ENCODE assay signal across 1 cellular context in the genomic region with DNA sequence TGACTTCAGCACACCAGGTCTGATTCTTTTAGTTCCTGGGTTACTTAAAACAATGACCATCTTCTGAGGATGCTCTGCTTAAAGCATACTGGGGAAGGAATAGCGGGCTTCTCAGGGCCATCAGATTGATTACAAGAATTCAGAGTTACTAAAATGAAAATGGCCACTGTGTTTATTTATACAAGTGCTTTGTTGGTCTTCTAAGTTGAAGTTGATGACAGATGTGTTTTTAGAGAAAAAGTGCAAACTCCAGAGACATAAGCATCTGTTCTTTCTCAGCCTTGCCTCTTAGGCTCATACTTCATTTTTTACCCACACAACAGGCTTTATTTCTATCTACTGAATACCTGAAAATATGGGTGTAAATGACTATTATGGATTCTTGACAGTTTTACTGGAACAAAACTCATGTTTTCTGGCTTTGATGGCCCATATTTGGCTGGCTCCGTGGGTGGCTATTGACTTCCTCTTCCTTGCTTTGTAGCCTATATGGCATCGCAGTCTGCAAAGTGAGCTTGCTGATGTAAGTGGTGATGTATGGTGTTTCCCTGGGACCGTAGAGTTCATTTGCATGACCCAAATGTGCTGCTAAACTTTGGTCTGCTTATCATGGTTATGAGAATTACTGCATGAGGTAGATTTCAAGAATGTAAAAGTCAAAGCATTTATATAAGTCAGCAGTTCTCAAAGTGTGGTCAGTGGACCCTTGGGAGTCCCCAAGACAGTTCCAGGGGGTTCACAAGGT.
TF ChIP-seq lines count a peak whose summit lies in the region.

No MANE protein-coding gene starts in this region.

TF ChIP-seq in IMR-90, 13 proteins besides CTCF, POLR2A, EP300 and RAD21 (continued from another document):
- no peak for TF ChIP-seq SMC3 (IDR thresholded peaks at IDR 0.05; ENCODE audit: low read depth, low read length)
- no peak for TF ChIP-seq RCOR1 (IDR thresholded peaks at IDR 0.05; ENCODE audit: insufficient replicate concordance, low read length)
- no peak for TF ChIP-seq CHD1 (IDR thresholded peaks at IDR 0.05; ENCODE audit: low read depth, low read length)
- no peak for TF ChIP-seq FOS (IDR thresholded peaks at IDR 0.05; ENCODE audit: low read depth, low read length)
- TF ChIP-seq RFX5 (IDR thresholded peaks at IDR 0.05; ENCODE audit: low read depth, low read length), result no peak
- no peak for TF ChIP-seq MAFK (IDR thresholded peaks at IDR 0.05; ENCODE audit: low read depth, low read length)
- no peak for TF ChIP-seq BHLHE40 (IDR thresholded peaks at IDR 0.05; ENCODE audit: low read depth, low read length)
